8 cellular contexts compared by ENCODE assay signal in genomic region chr13:32737679-32738078, GRCh38.
DNase-seq lines count a peak whose midpoint lies in the region; ATAC-seq and TF ChIP-seq lines count a peak whose summit lies in the region.

No MANE protein-coding gene starts in this region.

- H3K4me3 ChIP-seq in ACC112 (ENCODE audit: low read depth, low read length) (peak overlapping the region; percentile 76), IMR-90 (ENCODE audit: insufficient read depth, low read depth, low read length) (no peak overlapping the region), vagina (peak overlapping the region; percentile 9 to 28)

- dilution Hi-C loops in IMR-90 (cut with HindIII; ENCODE audit: low sequenced_read_pairs, unreplicated experiment) = no loop called here

- no peaks in the 10 kb centered on the region for H3K9me3 Mint-ChIP-seq in immature natural killer cell

- no peak overlapping the region for H3K56ac ChIP-seq in IMR-90 (ENCODE audit: extremely low read depth, insufficient read depth, low read length)

- intact Hi-C loops in IMR-90 (cut with micrococcal nuclease) (no loop called here), vagina (cut with DNase I) (no loop called here)

- no peak overlapping the region for H3K14ac ChIP-seq in IMR-90 (replicated peaks; ENCODE audit: low read depth, low read length)

- H4K5ac ChIP-seq in IMR-90 (ENCODE audit: low read depth, low read length) = no peak overlapping the region

- no peak overlapping the region for H2BK20ac ChIP-seq in IMR-90 (ENCODE audit: low read depth, low read length)

- no peaks in the 10 kb centered on the region for H3K36me3 ChIP-seq in ACC112 (ENCODE audit: insufficient read depth, low read length)
- peaks cover 2% of the 10 kb centered on the region for H3K36me3 ChIP-seq in IMR-90 (ENCODE audit: control insufficient read depth, insufficient read depth, low read length)
- H3K36me3 ChIP-seq in vagina = no peaks in the 10 kb centered on the region

- peaks cover 5 to 13% (median 8%) of the 10 kb centered on the region in 3 donors for H3K36me3 Mint-ChIP-seq in immature natural killer cell

- H3K79me1 ChIP-seq in IMR-90 (ENCODE audit: low read depth in 1 of 2, low read length in 2 of 2) = peaks cover 0 to 11% of the 10 kb centered on the region in 2 experiments; a peak in 3 of 4 replicates

- H3K27ac Mint-ChIP-seq in immature natural killer cell = peak overlapping the region; percentile 92 to 98 (median 94)

- H3K4ac ChIP-seq in IMR-90 (ENCODE audit: low read depth, low read length) = no peak overlapping the region

- peaks cover 3% of the 10 kb centered on the region; the same call in 1 of the 2 replicates for H4K20me1 ChIP-seq in IMR-90 (ENCODE audit: insufficient read depth, low read length)

- H3K27me3 Mint-ChIP-seq in immature natural killer cell (ENCODE audit: low read depth in 3 of 3) = peaks cover 0 to 2% (median 0%) of the 10 kb centered on the region in 3 donors

- no peak overlapping the region for H2BK120ac ChIP-seq in IMR-90 (ENCODE audit: low read depth, low read length)

- H2AFZ ChIP-seq in ACC112 (ENCODE audit: low read length, unreplicated experiment) = no peak overlapping the region
- no peak overlapping the region for H2AFZ ChIP-seq in IMR-90 (replicated peaks; ENCODE audit: low read length, poor library complexity)

- H3K4me1 Mint-ChIP-seq in immature natural killer cell = peaks cover 22 to 23% of the 10 kb centered on the region in 2 donors

- peak overlapping the region; percentile 91; the same call in 1 of the 2 replicates for H3K4me2 ChIP-seq in IMR-90 (ENCODE audit: low read depth, low read length)

- H3K4me1 ChIP-seq in ACC112 (ENCODE audit: control insufficient read depth, insufficient read depth, low read length, unreplicated experiment) = peaks cover 18% of the 10 kb centered on the region
- H3K4me1 ChIP-seq in IMR-90 (ENCODE audit: control insufficient read depth, insufficient read depth, low read length) = no peaks in the 10 kb centered on the region; the same call in 1 of the 2 replicates
- H3K4me1 ChIP-seq in vagina = peaks cover 22% of the 10 kb centered on the region

- CTCF ChIA-PET in IMR-90 (lab: Yijun Ruan, JAX) = interaction anchor here (0.6 kb wide), 1 partner anchor 692 kb away, joined by 3 read pairs; no protein-coding TSS in a partner anchor

- peaks cover 6% of the 10 kb centered on the region; the same call in 1 of the 2 replicates for H3K9me1 ChIP-seq in IMR-90 (ENCODE audit: insufficient read depth, low read length)

- H4K91ac ChIP-seq in IMR-90 (ENCODE audit: insufficient read depth, low read depth, low read length) = no peak overlapping the region

- H3K23ac ChIP-seq in IMR-90 (ENCODE audit: low read depth, low read length) = no peak overlapping the region

- DNase-seq in IMR-90 (no peak), immature natural killer cell (no peak), vagina (ENCODE audit: extremely low spot score in 2 of 2) (no peak), SK-N-DZ (ENCODE audit: low spot score) (no peak), DMS153 (lab: John Stamatoyannopoulos, UW) (no peak), epidermal melanocyte (ENCODE audit: insufficient read length, low spot score) (no peak)

- H3K27me3 ChIP-seq in ACC112 (ENCODE audit: insufficient read depth, low read length) (no peaks in the 10 kb centered on the region), IMR-90 (ENCODE audit: control insufficient read depth, insufficient read depth, low read length) (no peaks in the 10 kb centered on the region), vagina (no peaks in the 10 kb centered on the region)

- TF ChIP-seq RAD21 in IMR-90 (IDR thresholded peaks at IDR 0.05; ENCODE audit: low read length) = no peak

- no peak overlapping the region for H2BK15ac ChIP-seq in IMR-90 (ENCODE audit: low read depth, low read length)

- no peak overlapping the region for H2BK5ac ChIP-seq in IMR-90 (ENCODE audit: low read depth, low read length, poor library complexity, severe bottlenecking)

- H3K27ac ChIP-seq in ACC112 (ENCODE audit: low read depth, low read length) = peak overlapping the region; percentile 54
- H3K27ac ChIP-seq in IMR-90 (ENCODE audit: insufficient read depth, low read length) = no peak overlapping the region
- peak overlapping the region; percentile 51 for H3K27ac ChIP-seq in vagina

- no peaks in the 10 kb centered on the region for H3K79me2 ChIP-seq in ACC112 (ENCODE audit: control insufficient read depth, insufficient read depth, low read length, unreplicated experiment)

- no peaks in the 10 kb centered on the region for H3K9me3 ChIP-seq in IMR-90 (ENCODE audit: control insufficient read depth, insufficient read depth, low read length)
- H3K9me3 ChIP-seq in vagina = no peaks in the 10 kb centered on the region

- no peak for TF ChIP-seq POLR2A in IMR-90 (IDR thresholded peaks at IDR 0.05; ENCODE audit: low read depth, low read length)
- TF ChIP-seq POLR2A in vagina (IDR thresholded peaks at IDR 0.05) = no peak

- no peak overlapping the region for H2AK5ac ChIP-seq in IMR-90 (ENCODE audit: low read depth, low read length)

- TF ChIP-seq CTCF in IMR-90 (conservative IDR thresholded peaks at IDR 0.05; ENCODE audit: low read depth, low read length) = no peak
- TF ChIP-seq CTCF in vagina (IDR thresholded peaks at IDR 0.05) = no peak

- H3K9ac ChIP-seq in IMR-90 (ENCODE audit: low read depth, low read length) = no peak overlapping the region

- peak overlapping the region in 1 of 2 experiments; percentile 32; a peak in 1 of 4 replicates for H4K8ac ChIP-seq in IMR-90 (ENCODE audit: low read depth in 2 of 2, low read length in 2 of 2)

- H3K18ac ChIP-seq in IMR-90 (ENCODE audit: low read depth, low read length) = no peak overlapping the region

- no CpG with 5 or more reads among the region's 1 CpG for WGBS in IMR-90 (ENCODE audit: extremely low coverage in 2 of 2, insufficient read length in 1 of 2), 2 experiments

- peak; percentile 62 for ATAC-seq in GM19395 (IDR thresholded peaks at IDR 0.05; ENCODE audit: unreplicated experiment)
- ATAC-seq in IMR-90 (ENCODE audit: low read depth) = no peak

- in situ Hi-C loops in IMR-90 (cut with MboI; ENCODE audit: low sequenced_read_pairs) = no loop called here

- H2AK9ac ChIP-seq in IMR-90 (replicated peaks; ENCODE audit: low read depth, low read length, poor library complexity) = no peak overlapping the region

- POLR2A ChIA-PET in IMR-90 (lab: Charles Lee; ENCODE audit: unreplicated experiment) = interaction anchor here (0.6 kb wide), 1 partner anchor 748 kb away, joined by 3 read pairs; no protein-coding TSS in a partner anchor

- no TSS peak for BruUV-seq in IMR-90 (replicated peaks; lab: Mats Ljungman, UMichigan)

- H3K4me3 Mint-ChIP-seq in immature natural killer cell = peak overlapping the region; percentile 80 to 91 (median 82)

TF ChIP-seq in IMR-90, 13 proteins besides CTCF, POLR2A, EP300 and RAD21:
- TF ChIP-seq ELK1 (IDR thresholded peaks at IDR 0.05; ENCODE audit: borderline replicate concordance, low read depth, low read length) (no peak), NFE2L2 (IDR thresholded peaks at IDR 0.05; ENCODE audit: low read depth, low read length) (no peak), BHLHE40 (IDR thresholded peaks at IDR 0.05; ENCODE audit: low read depth, low read length) (no peak), MXI1 (IDR thresholded peaks at IDR 0.05; ENCODE audit: borderline replicate concordance, low read depth, low read length) (no peak), USF2 (IDR thresholded peaks at IDR 0.05; ENCODE audit: low read depth, low read length) (no peak), MAZ (IDR thresholded peaks at IDR 0.05; ENCODE audit: borderline replicate concordance, low read depth, low read length) (no peak), MAFK (IDR thresholded peaks at IDR 0.05; ENCODE audit: low read depth, low read length) (no peak), RFX5 (IDR thresholded peaks at IDR 0.05; ENCODE audit: low read depth, low read length) (no peak)
